In genomic region chr21:42534361-42534900, GRCh38 we compare ENCODE assay signal across 13 cellular contexts. TPM values are rescaled to one million over a fixed set of nuclear protein-coding genes. Genes with fewer than 3 reads are reported as not detected.
DNase-seq lines count a peak whose midpoint lies in the region; ATAC-seq, FAIRE-seq and TF ChIP-seq lines count a peak whose summit lies in the region.
"Had no signal": no experiment of that assay in that cellular context is flagged by ENCODE, and none has a peak within 500 bp of the region (broad histone marks: within the 10 kb centered on the region; RNA-seq: fewer than 3 reads in every experiment).

No MANE protein-coding gene starts in this region.

- no peak for TF ChIP-seq CTCF in H1 (IDR thresholded peaks at IDR 0.05; ENCODE audit: control extremely low read depth in 1 of 3, insufficient read depth in 1 of 3, low read depth in 1 of 3, low read length in 3 of 3)
- TF ChIP-seq CTCF in spleen (IDR thresholded peaks at IDR 0.05 in 8 of 11, conservative IDR thresholded peaks at IDR 0.05 in 3 of 11) = no peak
- TF ChIP-seq CTCF in type B pancreatic cell (conservative IDR thresholded peaks at IDR 0.05) = no peak

- no peak overlapping the region for H3K14ac ChIP-seq in H1 (ENCODE audit: insufficient read length)

- POLR2A ChIA-PET in H1 (lab: Charles Lee; ENCODE audit: partially characterized antibody) = no interaction called here

- H3K23ac ChIP-seq in H1 (ENCODE audit: insufficient read length) = no peak overlapping the region

- peak overlapping the region in 1 of 2 donors; percentile 15 for H3K27ac Mint-ChIP-seq in effector memory CD8-positive, alpha-beta T cell
- no peak overlapping the region for H3K27ac Mint-ChIP-seq in type B pancreatic cell

- no peaks in the 10 kb centered on the region; the same call in 1 of the 2 replicates for H4K20me1 ChIP-seq in Karpas-422 (ENCODE audit: insufficient read depth, low read depth, low read length)
- H4K20me1 ChIP-seq in H1 (replicated peaks in 1 of 2; ENCODE audit: control insufficient read depth in 1 of 2, insufficient read depth in 2 of 2, low read length in 2 of 2) = peaks cover 2 to 5% of the 10 kb centered on the region in 2 experiments

- H2AFZ ChIP-seq in Karpas-422 (ENCODE audit: low read length) (no peak overlapping the region), H1 (ENCODE audit: low read length) (no peak overlapping the region)

- H3K36me3 ChIP-seq in Karpas-422 (ENCODE audit: insufficient read depth, low read length) = peaks cover 8% of the 10 kb centered on the region
- H3K36me3 ChIP-seq in H1 (ENCODE audit: control insufficient read depth in 2 of 4, insufficient read depth in 4 of 4, low read length in 3 of 4) = peaks cover 0 to 6% (median under 1%) of the 10 kb centered on the region in 4 experiments; a peak in 4 of 8 replicates
- peaks cover 0 to 63% (median 2%) of the 10 kb centered on the region in 6 donors for H3K36me3 ChIP-seq in spleen

- H3K27me3 Mint-ChIP-seq in effector memory CD8-positive, alpha-beta T cell = no peaks in the 10 kb centered on the region
- no peaks in the 10 kb centered on the region for H3K27me3 Mint-ChIP-seq in type B pancreatic cell

- H3K9me3 Mint-ChIP-seq in effector memory CD8-positive, alpha-beta T cell = no peaks in the 10 kb centered on the region
- no peaks in the 10 kb centered on the region for H3K9me3 Mint-ChIP-seq in type B pancreatic cell

- peaks cover 4 to 13% of the 10 kb centered on the region in 2 donors for H3K4me1 Mint-ChIP-seq in effector memory CD8-positive, alpha-beta T cell (ENCODE audit: low read depth in 2 of 2)
- peaks cover 27% of the 10 kb centered on the region for H3K4me1 Mint-ChIP-seq in type B pancreatic cell (ENCODE audit: unreplicated experiment)

- H3K56ac ChIP-seq in H1 (replicated peaks; ENCODE audit: insufficient read length, low read depth, low read length) = no peak overlapping the region

- no peak for TF ChIP-seq EP300 in H1 (IDR thresholded peaks at IDR 0.05; ENCODE audit: borderline replicate concordance in 1 of 2, low read depth in 2 of 2, low read length in 2 of 2)

- H3K4me1 ChIP-seq in Karpas-422 (ENCODE audit: low read length) = peaks cover 88% of the 10 kb centered on the region
- peaks cover 0 to 7% (median 1%) of the 10 kb centered on the region in 4 experiments; a peak in 1 of 7 replicates for H3K4me1 ChIP-seq in H1 (replicated peaks in 1 of 4; ENCODE audit: control insufficient read depth in 3 of 4, insufficient read depth in 4 of 4, low read length in 3 of 4)
- H3K4me1 ChIP-seq in spleen = peaks cover 25 to 76% (median 53%) of the 10 kb centered on the region in 6 donors
- H3K4me1 ChIP-seq: A549 had no signal

- no peak overlapping the region for H2BK120ac ChIP-seq in H1 (replicated peaks; ENCODE audit: low read depth, low read length)

- DNase-seq in NCI-H526 treated with DMSO at 0.1 percent for 48 hours (lab: John Stamatoyannopoulos, UW) (peak; percentile 46), NCI-H526 (lab: John Stamatoyannopoulos, UW) (no peak), Karpas-422 (peak; percentile 87), H1 (ENCODE audit: low read depth in 1 of 2, low spot score in 2 of 2) (no peak), spleen (no peak), NCI-H2227 treated with DMSO at 0.1 percent for 48 hours (lab: John Stamatoyannopoulos, UW) (no peak), type B pancreatic cell (ENCODE audit: extremely low spot score, unreplicated experiment) (no peak)
- DNase-seq in effector memory CD8-positive, alpha-beta T cell = no peak
- DNase-seq: activated T-cell treated with anti-CD3 and anti-CD28 coated beads for 4 hours, mesenchymal stem cell had no signal

- no peak for ATAC-seq in effector memory CD8-positive, alpha-beta T cell (replicated peaks)
- ATAC-seq: A549, Panc1 had no signal

- H3K4me3 Mint-ChIP-seq in effector memory CD8-positive, alpha-beta T cell = no peak overlapping the region
- H3K4me3 Mint-ChIP-seq in type B pancreatic cell = no peak overlapping the region

- peak overlapping the region; percentile 31; the same call in 1 of the 2 replicates for H4K8ac ChIP-seq in H1 (ENCODE audit: extremely low read depth, insufficient read depth, low read length)

- no peaks in the 10 kb centered on the region for H3K9me2 ChIP-seq in Karpas-422 (replicated peaks; ENCODE audit: insufficient read depth, low read length)

- H3K79me1 ChIP-seq in H1 (ENCODE audit: low read depth, low read length) = no peaks in the 10 kb centered on the region; the same call in 1 of the 2 replicates

- intact Hi-C loops in spleen (cut with DNase I; ENCODE audit: low total_unique reads) = no loop called here

- H3K4me2 ChIP-seq in Karpas-422 (ENCODE audit: low read depth, low read length, poor library complexity, severe bottlenecking) (peak overlapping the region; percentile 74), H1 (ENCODE audit: insufficient read depth in 1 of 2, low read depth in 2 of 2, low read length in 2 of 2) (no peak overlapping the region)
- H3K4me2 ChIP-seq: A549 had no signal

- no peak overlapping the region for H2BK20ac ChIP-seq in H1 (ENCODE audit: low read length)

- H4K5ac ChIP-seq in H1 (ENCODE audit: insufficient read length, low read depth, low read length) = no peak overlapping the region

- no peak overlapping the region for H3K4ac ChIP-seq in H1 (replicated peaks; ENCODE audit: insufficient read length, low read depth, low read length)

- CTCF ChIA-PET in H1 (lab: Charles Lee; ENCODE audit: partially characterized antibody) = interaction anchor here (1.2 kb wide), 1 partner anchor 239 kb away, joined by 3 read pairs; no protein-coding TSS in a partner anchor

- no peak overlapping the region; the same call in 1 of the 2 replicates for H2AK5ac ChIP-seq in H1 (ENCODE audit: low read depth, low read length)

- H3K18ac ChIP-seq in H1 (ENCODE audit: extremely low read depth, low read length) = no peak overlapping the region

- WGBS in H1 (ENCODE audit: extremely low coverage in 1 of 2, insufficient coverage in 1 of 2, insufficient read length in 1 of 2, insufficient replicate concordance in 2 of 2, low coverage in 1 of 2, low lambda C conversion rate in 2 of 2, missing lambda C conversion rate in 1 of 2), 2 experiments = 94% methylated on average over 17 of the region's 18 CpGs; no CpG with 5 or more reads in 1 of the 2 experiments
- WGBS in spleen, 5 donors = 34 to 61% (median 43%) methylated on average over 14 to 18 of the region's 18 CpGs

- H3K9me3 ChIP-seq in Karpas-422 (ENCODE audit: low read length) = no peaks in the 10 kb centered on the region
- no peaks in the 10 kb centered on the region for H3K9me3 ChIP-seq in H1 (ENCODE audit: insufficient read depth in 2 of 2, low read depth in 1 of 2, low read length in 1 of 2)
- H3K9me3 ChIP-seq in spleen = no peaks in the 10 kb centered on the region
- H3K9me3 ChIP-seq: A549 had no signal

- H4K91ac ChIP-seq in H1 (replicated peaks; ENCODE audit: insufficient read length, low read length) = no peak overlapping the region

- H3K36me3 Mint-ChIP-seq in effector memory CD8-positive, alpha-beta T cell (ENCODE audit: insufficient read depth) = peaks cover 20% of the 10 kb centered on the region
- H3K36me3 Mint-ChIP-seq in type B pancreatic cell = peaks cover 6% of the 10 kb centered on the region

- no peak for TF ChIP-seq RAD21 in H1 (IDR thresholded peaks at IDR 0.05 in 1 of 2, conservative IDR thresholded peaks at IDR 0.05 in 1 of 2; ENCODE audit: low read depth in 2 of 2, low read length in 2 of 2)

- TF ChIP-seq POLR2A in H1 (IDR thresholded peaks at IDR 0.05; ENCODE audit: control extremely low read depth in 1 of 2, low read depth in 2 of 2, low read length in 2 of 2) (no peak), spleen (IDR thresholded peaks at IDR 0.05) (no peak)

- H2BK15ac ChIP-seq in H1 (ENCODE audit: low read length) = no peak overlapping the region

- H3K79me2 ChIP-seq in Karpas-422 (ENCODE audit: low read length) = peaks cover 49% of the 10 kb centered on the region
- no peaks in the 10 kb centered on the region; a peak in 1 of 4 replicates for H3K79me2 ChIP-seq in H1 (ENCODE audit: control insufficient read depth in 1 of 2, insufficient read depth in 2 of 2, low read length in 2 of 2)

- 0 out of 2 replicates have a peak overlapping the region, but pooled peaks have one; percentile 23 for H2BK5ac ChIP-seq in H1 (ENCODE audit: low read depth, low read length)

- H2BK12ac ChIP-seq in H1 (ENCODE audit: low read depth, low read length) = no peak overlapping the region

- H3K27ac ChIP-seq in Karpas-422 (ENCODE audit: low read length) (peak overlapping the region; percentile 96), H1 (ENCODE audit: low read depth, low read length) (no peak overlapping the region), spleen (peak overlapping the region in 7 of 8 donors; percentile 11 to 88 (median 74))
- H3K27ac ChIP-seq: A549 had no signal

- H3K9ac ChIP-seq in Karpas-422 (ENCODE audit: low read length) = peak overlapping the region; percentile 79
- no peak overlapping the region for H3K9ac ChIP-seq in H1 (replicated peaks in 1 of 4; ENCODE audit: extremely low read depth in 1 of 4, low read depth in 3 of 4, low read length in 3 of 4)

- H3K23me2 ChIP-seq in H1 (ENCODE audit: low read depth, low read length) = no peaks in the 10 kb centered on the region

- no peaks in the 10 kb centered on the region for H3K27me3 ChIP-seq in Karpas-422 (ENCODE audit: low read length)
- no peaks in the 10 kb centered on the region for H3K27me3 ChIP-seq in H1 (replicated peaks in 1 of 4; ENCODE audit: control insufficient read depth in 3 of 4, extremely low read depth in 1 of 4, insufficient read depth in 3 of 4, low read length in 3 of 4)
- H3K27me3 ChIP-seq in spleen (replicated peaks in 1 of 7) = no peaks in the 10 kb centered on the region

- peak overlapping the region; percentile 70 for H3K4me3 ChIP-seq in Karpas-422 (ENCODE audit: low read length)
- no peak overlapping the region for H3K4me3 ChIP-seq in H1 (ENCODE audit: extremely low read depth in 1 of 4, insufficient read depth in 2 of 4, low read depth in 3 of 4, low read length in 4 of 4)
- peak overlapping the region in 3 of 8 donors; percentile 14 to 56 (median 25) for H3K4me3 ChIP-seq in spleen
- H3K4me3 ChIP-seq: A549 had no signal

- FAIRE-seq in H1 (lab: Jason Lieb, UNC) = no peak
- FAIRE-seq: A549, endometrium had no signal

RNA-seq across cellular contexts. Expression of gene SLC37A1, which starts 20.8 kb away (rescaled TPM):
- 47.1 and 51.4 TPM in 2 replicates for total RNA-seq in Karpas-422 (2014; rRNA removed; shearing (Covaris generic); ENCODE audit: low replicate concordance)
- 23.7 and 30.9 TPM in 2 replicates for total RNA-seq in H1 (2021; fragmentation: NEBNext Ultra II Directional; extraction: Animal tissue kit (Norgen Biotek cat#: 25700))
- polyA plus RNA-seq in H1 (2011; rRNA removed) (15.6 and 21.8 TPM in 2 replicates), spleen (10 to 100 TPM in 1 of 3 donors, 1 to 10 TPM in 2; 6.9 to 12.0 (median 9.5) TPM)
- 17.7 TPM for polyA plus RNA-seq in H1 (2011; cell fraction: cytosol; rRNA removed)
- polyA plus RNA-seq in H1 (2011; cell fraction: nucleus; rRNA removed) = 45.7 TPM
- polyA plus RNA-seq in H1 (2012, experiment 1 of 2) = 18.7 to 35.5 TPM (median 31.5 TPM) in 4 replicates
- polyA plus RNA-seq in H1 (2012, experiment 2 of 2) = 20.3 TPM
- 29.6 TPM for polyA plus RNA-seq in H1 (2013, experiment 1 of 2)
- 31.0 TPM for polyA plus RNA-seq in H1 (2013, experiment 2 of 2)
- 23.3 and 27.0 TPM in 2 replicates for polyA minus RNA-seq in H1 (2011; rRNA and poly(A)+ RNA removed)
- 21.7 TPM for polyA minus RNA-seq in H1 (2011; cell fraction: cytosol; rRNA and poly(A)+ RNA removed)
- 33.3 TPM for polyA minus RNA-seq in H1 (2011; cell fraction: nucleus; rRNA and poly(A)+ RNA removed)
- total RNA-seq in spleen (10 to 100 TPM; 20.9 to 31.4 (median 24.5) TPM), type B pancreatic cell (ENCODE audit: low replicate concordance) (24.8 and 44.2 TPM in 2 replicates)

RNA-seq across cellular contexts. Expression of gene RSPH1, which starts 38.4 kb away (rescaled TPM):
- 0.26 and 0.54 TPM in 2 replicates for total RNA-seq in Karpas-422 (2014; rRNA removed; shearing (Covaris generic); ENCODE audit: low replicate concordance)
- 0.36 TPM in 1 of 2 replicates, not detected in the other for total RNA-seq in H1 (2021; fragmentation: NEBNext Ultra II Directional; extraction: Animal tissue kit (Norgen Biotek cat#: 25700))
- polyA plus RNA-seq in H1 (2011; rRNA removed) = 0.08 and 0.24 TPM in 2 replicates
- polyA plus RNA-seq in H1 (2011; cell fraction: cytosol; rRNA removed) = 0.39 TPM
- polyA plus RNA-seq in H1 (2011; cell fraction: nucleus; rRNA removed) = 0.23 TPM
- 0.37 to 0.63 TPM (median 0.46 TPM) in 4 replicates for polyA plus RNA-seq in H1 (2012, experiment 1 of 2)
- polyA plus RNA-seq in H1 (2012, experiment 2 of 2) = 0.33 TPM
- 0.34 TPM for polyA plus RNA-seq in H1 (2013, experiment 1 of 2)
- 0.42 TPM for polyA plus RNA-seq in H1 (2013, experiment 2 of 2)
- polyA minus RNA-seq in H1 (2011; rRNA and poly(A)+ RNA removed) = 0.17 TPM in 1 of 2 replicates, not detected in the other
- polyA minus RNA-seq in H1 (2011; cell fraction: cytosol; rRNA and poly(A)+ RNA removed) = not detected
- 0.30 TPM for polyA minus RNA-seq in H1 (2011; cell fraction: nucleus; rRNA and poly(A)+ RNA removed)
- under 1 TPM in 2 of 7 donors, not detected in 5; 0.25 to 0.33 TPM for total RNA-seq in spleen
- under 1 TPM; 0.10 to 0.35 (median 0.26) TPM for polyA plus RNA-seq in spleen
- 2.1 and 5.2 TPM in 2 replicates for total RNA-seq in type B pancreatic cell (ENCODE audit: low replicate concordance)

Comparison
In these comparisons a context has a peak if more than half of its experiments do, and no peak if none do; other contexts are left out.
1. DNase-seq: peak in NCI-H526 treated with DMSO at 0.1 percent for 48 hours (single experiment) and Karpas-422 (single experiment); none in NCI-H526 (0 of 2), H1 (0 of 2), spleen (single experiment), effector memory CD8-positive, alpha-beta T cell (0 of 3), NCI-H2227 treated with DMSO at 0.1 percent for 48 hours (single experiment) and type B pancreatic cell (single experiment).